ENCODE assay signal across 9 cellular contexts in the genomic region with DNA sequence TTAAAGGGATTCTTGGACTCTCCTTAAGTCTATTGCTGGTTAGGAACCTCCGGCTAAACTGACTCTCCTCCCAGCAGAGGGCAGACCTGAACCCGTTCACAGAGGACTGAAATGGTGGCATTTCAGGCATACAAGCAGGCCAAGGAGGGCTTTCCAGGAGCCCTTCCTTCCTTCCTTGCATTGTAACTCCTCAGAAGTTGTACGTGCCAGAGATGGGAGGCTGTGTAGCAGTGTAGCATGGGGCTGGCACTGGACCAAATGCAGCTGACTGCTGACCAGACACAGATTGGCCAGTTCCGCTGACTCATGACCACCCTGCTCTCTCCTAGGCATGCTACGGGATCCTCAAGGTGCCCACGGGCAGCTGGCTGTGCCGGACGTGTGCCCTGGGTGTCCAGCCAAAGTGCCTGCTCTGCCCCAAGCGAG. TPM values are rescaled to one million over a fixed set of nuclear protein-coding genes. Genes with fewer than 3 reads are reported as not detected.
DNase-seq lines count a peak whose midpoint lies in the region; ATAC-seq, FAIRE-seq and TF ChIP-seq lines count a peak whose summit lies in the region.
"Had no signal": no experiment of that assay in that cellular context is flagged by ENCODE, and none has a peak within 500 bp of the region (broad histone marks: within the 10 kb centered on the region; RNA-seq: fewer than 3 reads in every experiment).

No MANE protein-coding gene starts in this region.

- DNase-seq in D341Med (ENCODE audit: low spot score) (peak; percentile 59), bronchial epithelial cell (ENCODE audit: low read depth) (peak; percentile 26), myocyte (ENCODE audit: low read depth) (peak; percentile 80), prostate gland (ENCODE audit: low spot score) (no peak), tibial artery (no peak)

- H3K36me3 ChIP-seq in HUES6 (ENCODE audit: control insufficient read depth, insufficient read depth, low read length) (peaks cover 85% of the 10 kb centered on the region), bronchial epithelial cell (ENCODE audit: control insufficient read depth, insufficient read depth, low read length) (peaks cover 37% of the 10 kb centered on the region), prostate gland (peaks cover 37 to 58% of the 10 kb centered on the region in 2 donors), tibial artery (peaks cover 72 to 86% (median 86%) of the 10 kb centered on the region in 3 donors)
- H3K36me3 ChIP-seq: uterus had no signal

- ATAC-seq in GM19023 (IDR thresholded peaks at IDR 0.05; ENCODE audit: unreplicated experiment) = no peak
- ATAC-seq in GM21528 (IDR thresholded peaks at IDR 0.05; ENCODE audit: low FRiP score, unreplicated experiment) = no peak

- no peaks in the 10 kb centered on the region for H3K9me3 ChIP-seq in HUES6 (ENCODE audit: control insufficient read depth, insufficient read depth, low read depth, low read length)
- no peaks in the 10 kb centered on the region for H3K9me3 ChIP-seq in prostate gland
- H3K9me3 ChIP-seq in tibial artery = no peaks in the 10 kb centered on the region
- H3K9me3 ChIP-seq: uterus had no signal

- H3K9ac ChIP-seq in HUES6 (ENCODE audit: low read length) = peak overlapping the region; percentile 6

- intact Hi-C loops in prostate gland (cut with DNase I) (no loop called here), tibial artery (cut with DNase I; ENCODE audit: low total_unique reads) (no loop called here)

- TF ChIP-seq POLR2A in prostate gland (IDR thresholded peaks at IDR 0.05) = no peak

- peaks cover 2% of the 10 kb centered on the region; the same call in 1 of the 2 replicates for H3K4me1 ChIP-seq in HUES6 (ENCODE audit: control insufficient read depth, insufficient read depth, low read length)
- H3K4me1 ChIP-seq in prostate gland (replicated peaks) = no peaks in the 10 kb centered on the region
- H3K4me1 ChIP-seq in tibial artery = peaks cover 0 to 13% (median 3%) of the 10 kb centered on the region in 4 donors
- H3K4me1 ChIP-seq: uterus had no signal

- WGBS in prostate gland = 67% methylated on average over 8 of the region's 9 CpGs

- FAIRE-seq in bronchial epithelial cell (lab: Jason Lieb, UNC) = no peak

- no peak overlapping the region for H3K4me3 ChIP-seq in HUES6 (ENCODE audit: low read depth, low read length)
- no peak overlapping the region for H3K4me3 ChIP-seq in bronchial epithelial cell (ENCODE audit: low read depth, low read length)
- H3K4me3 ChIP-seq in prostate gland = no peak overlapping the region
- no peak overlapping the region for H3K4me3 ChIP-seq in tibial artery
- H3K4me3 ChIP-seq: uterus had no signal

- TF ChIP-seq CTCF in bronchial epithelial cell (IDR thresholded peaks at IDR 0.05; ENCODE audit: insufficient read depth, low read length, severe bottlenecking) = peak; percentile 38
- no peak for TF ChIP-seq CTCF in prostate gland (IDR thresholded peaks at IDR 0.05)
- no peak for TF ChIP-seq CTCF in tibial artery (IDR thresholded peaks at IDR 0.05)

- peak overlapping the region; percentile 3; the same call in 1 of the 2 replicates for H3K27ac ChIP-seq in HUES6 (ENCODE audit: low read depth, low read length)
- no peak overlapping the region for H3K27ac ChIP-seq in prostate gland
- H3K27ac ChIP-seq in tibial artery = peak overlapping the region in 1 of 2 donors; percentile 3
- H3K27ac ChIP-seq: uterus had no signal

- H3K27me3 ChIP-seq in HUES6 (ENCODE audit: control insufficient read depth, insufficient read depth, low read length) = no peaks in the 10 kb centered on the region
- no peaks in the 10 kb centered on the region for H3K27me3 ChIP-seq in bronchial epithelial cell (ENCODE audit: control insufficient read depth, insufficient read depth, low read length)
- H3K27me3 ChIP-seq in prostate gland (replicated peaks; ENCODE audit: insufficient read depth) = no peaks in the 10 kb centered on the region
- no peaks in the 10 kb centered on the region for H3K27me3 ChIP-seq in tibial artery
- H3K27me3 ChIP-seq: uterus had no signal

RNA-seq across cellular contexts. Expression of gene JADE2, which starts 36.4 kb away (rescaled TPM):
- total RNA-seq in bronchial epithelial cell = 12.8 and 17.1 TPM in 2 replicates
- total RNA-seq in myocyte = 5.9 and 10.2 TPM in 2 replicates
- 9.2 TPM for polyA plus RNA-seq in myocyte (2012)
- total RNA-seq in prostate gland = 10 to 100 TPM; 63.4 to 87.1 TPM

Comparison
In these comparisons a context has a peak if more than half of its experiments do, and no peak if none do; other contexts are left out.
1. DNase-seq: peak in D341Med (single experiment), bronchial epithelial cell (single experiment) and myocyte (single experiment); none in prostate gland (single experiment) and tibial artery (0 of 2).